ENCODE assay signal across 1 cellular context in the genomic region with DNA sequence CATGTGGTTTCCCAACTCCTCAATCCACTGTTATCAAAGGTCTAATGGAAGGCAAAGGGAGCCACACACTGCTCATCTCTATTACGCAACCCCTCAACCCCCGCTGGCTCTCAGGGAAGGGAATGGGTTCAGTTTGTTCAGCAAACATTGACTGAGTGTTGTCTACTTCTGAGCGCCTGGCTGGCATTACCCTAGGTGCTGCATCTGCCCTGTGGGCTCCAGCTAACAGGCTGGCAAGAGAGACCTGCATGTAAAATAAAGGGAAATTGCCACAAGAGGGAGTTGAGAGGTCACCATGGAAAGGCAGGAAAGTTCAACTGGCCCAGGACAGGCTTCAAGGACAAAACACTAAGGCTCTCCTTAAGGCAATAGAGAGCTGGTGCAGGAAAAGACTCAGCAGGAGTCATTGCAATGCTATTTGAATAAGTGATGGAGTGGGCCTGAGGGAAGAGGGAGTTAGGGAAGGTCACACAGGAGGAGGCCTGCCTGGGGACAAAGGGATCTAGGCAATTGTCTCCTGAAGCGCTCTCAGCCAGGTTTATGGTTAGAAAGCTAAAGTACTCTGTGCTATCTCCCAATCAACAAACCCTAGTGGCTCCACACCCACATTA.
TF ChIP-seq lines count a peak whose summit lies in the region.

No MANE protein-coding gene starts in this region.

TF ChIP-seq in HepG2, 621 proteins besides CTCF, POLR2A, EP300 and RAD21 (continues in another document):
- TF ChIP-seq ZNF543 (CRISPR knock-in tag; IDR thresholded peaks at IDR 0.05) (no peak), ARNTL (CRISPR knock-in tag; IDR thresholded peaks at IDR 0.05) (peak; percentile 45; the same call in 1 of the 2 replicates), ZNF672 (CRISPR knock-in tag; IDR thresholded peaks at IDR 0.05) (no peak), PCBP2 (optimal IDR thresholded peaks at IDR 0.05; ENCODE audit: low read depth, low read length, poor library complexity, severe bottlenecking) (no peak), NR2C2 (CRISPR knock-in tag; IDR thresholded peaks at IDR 0.05; ENCODE audit: borderline replicate concordance) (peak; percentile 75), ZNF225 (CRISPR knock-in tag; IDR thresholded peaks at IDR 0.05) (no peak), XRCC5 (optimal IDR thresholded peaks at IDR 0.05; ENCODE audit: low read length) (peak; percentile 70), SOX6 (IDR thresholded peaks at IDR 0.05) (no peak), SOX6 (CRISPR knock-in tag; IDR thresholded peaks at IDR 0.05) (peak; percentile 70), SRF (IDR thresholded peaks at IDR 0.05; ENCODE audit: low read depth, low read length) (no peak), HNRNPH1 (optimal IDR thresholded peaks at IDR 0.05; ENCODE audit: low read depth, low read length) (no peak), PLSCR1 (CRISPR knock-in tag; IDR thresholded peaks at IDR 0.05; ENCODE audit: borderline replicate concordance) (no peak), ZNF251 (CRISPR knock-in tag; IDR thresholded peaks at IDR 0.05) (no peak), NRL (CRISPR knock-in tag; IDR thresholded peaks at IDR 0.05; ENCODE audit: borderline replicate concordance) (no peak), ZNF766 (CRISPR knock-in tag; IDR thresholded peaks at IDR 0.05; ENCODE audit: borderline replicate concordance) (no peak), ESRRA (CRISPR knock-in tag; IDR thresholded peaks at IDR 0.05; ENCODE audit: low read depth) (no peak), ZIK1 (CRISPR knock-in tag; IDR thresholded peaks at IDR 0.05; ENCODE audit: borderline replicate concordance, low read depth) (no peak), HDAC2 (CRISPR knock-in tag; IDR thresholded peaks at IDR 0.05) (peak; percentile 86), IKZF5 (CRISPR knock-in tag; IDR thresholded peaks at IDR 0.05) (peak; percentile 69; the same call in 1 of the 2 replicates), POLR2G (IDR thresholded peaks at IDR 0.05; ENCODE audit: low read depth, low read length) (no peak), ZNF660 (CRISPR knock-in tag; IDR thresholded peaks at IDR 0.05; ENCODE audit: borderline replicate concordance, low read depth) (no peak), ATAD3A (CRISPR knock-in tag; IDR thresholded peaks at IDR 0.05) (no peak), STAT5B (CRISPR knock-in tag; IDR thresholded peaks at IDR 0.05) (no peak), ZFP36L1 (CRISPR knock-in tag; IDR thresholded peaks at IDR 0.05) (no peak), AGO1 (IDR thresholded peaks at IDR 0.05; ENCODE audit: low read depth, low read length, poor library complexity, severe bottlenecking) (no peak), ZFP37 (CRISPR knock-in tag; IDR thresholded peaks at IDR 0.05; ENCODE audit: borderline replicate concordance) (no peak), ZNF331 (CRISPR knock-in tag; IDR thresholded peaks at IDR 0.05) (peak; percentile 95), ZBTB14 (CRISPR knock-in tag; IDR thresholded peaks at IDR 0.05) (peak; percentile 33; the same call in 1 of the 2 replicates), HMGA1 (CRISPR knock-in tag; conservative IDR thresholded peaks at IDR 0.05) (no peak), HMG20B (CRISPR knock-in tag; conservative IDR thresholded peaks at IDR 0.05) (peak; percentile 79), ZNF382 (CRISPR knock-in tag; IDR thresholded peaks at IDR 0.05; ENCODE audit: borderline replicate concordance) (no peak), ZBTB3 (CRISPR knock-in tag; IDR thresholded peaks at IDR 0.05; ENCODE audit: borderline replicate concordance, low read depth) (no peak), ZSCAN31 (CRISPR knock-in tag; IDR thresholded peaks at IDR 0.05; ENCODE audit: low read depth) (peak; percentile 56; the same call in 1 of the 2 replicates), RNF2 (conservative IDR thresholded peaks at IDR 0.05; ENCODE audit: low read depth) (no peak), ZNF644 (CRISPR knock-in tag; IDR thresholded peaks at IDR 0.05; ENCODE audit: low read depth) (peak; percentile 97), ZBTB42 (CRISPR knock-in tag; IDR thresholded peaks at IDR 0.05) (no peak), ZNF883 (CRISPR knock-in tag; IDR thresholded peaks at IDR 0.05; ENCODE audit: not compliant biosample characterization) (no peak), ZFP62 (CRISPR knock-in tag; IDR thresholded peaks at IDR 0.05) (no peak), ZNF281 (CRISPR knock-in tag; IDR thresholded peaks at IDR 0.05; ENCODE audit: borderline replicate concordance) (peak; percentile 84; the same call in 1 of the 2 replicates), ZBTB8A (CRISPR knock-in tag; IDR thresholded peaks at IDR 0.05; ENCODE audit: borderline replicate concordance, low read depth) (no peak), ZSCAN25 (CRISPR knock-in tag; IDR thresholded peaks at IDR 0.05) (no peak), RFX5 (IDR thresholded peaks at IDR 0.05; ENCODE audit: low read depth, low read length) (no peak), MBNL3 (CRISPR knock-in tag; conservative IDR thresholded peaks at IDR 0.05) (no peak), ZNF383 (CRISPR knock-in tag; IDR thresholded peaks at IDR 0.05; ENCODE audit: borderline replicate concordance) (no peak)
- TF ChIP-seq, protein P1, sequence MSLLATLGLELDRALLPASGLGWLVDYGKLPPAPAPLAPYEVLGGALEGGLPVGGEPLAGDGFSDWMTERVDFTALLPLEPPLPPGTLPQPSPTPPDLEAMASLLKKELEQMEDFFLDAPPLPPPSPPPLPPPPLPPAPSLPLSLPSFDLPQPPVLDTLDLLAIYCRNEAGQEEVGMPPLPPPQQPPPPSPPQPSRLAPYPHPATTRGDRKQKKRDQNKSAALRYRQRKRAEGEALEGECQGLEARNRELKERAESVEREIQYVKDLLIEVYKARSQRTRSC (CRISPR knock-in tag; IDR thresholded peaks at IDR 0.05; ENCODE audit: low read depth): no peak
- TF ChIP-seq, protein P2, sequence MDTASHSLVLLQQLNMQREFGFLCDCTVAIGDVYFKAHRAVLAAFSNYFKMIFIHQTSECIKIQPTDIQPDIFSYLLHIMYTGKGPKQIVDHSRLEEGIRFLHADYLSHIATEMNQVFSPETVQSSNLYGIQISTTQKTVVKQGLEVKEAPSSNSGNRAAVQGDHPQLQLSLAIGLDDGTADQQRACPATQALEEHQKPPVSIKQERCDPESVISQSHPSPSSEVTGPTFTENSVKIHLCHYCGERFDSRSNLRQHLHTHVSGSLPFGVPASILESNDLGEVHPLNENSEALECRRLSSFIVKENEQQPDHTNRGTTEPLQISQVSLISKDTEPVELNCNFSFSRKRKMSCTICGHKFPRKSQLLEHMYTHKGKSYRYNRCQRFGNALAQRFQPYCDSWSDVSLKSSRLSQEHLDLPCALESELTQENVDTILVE (CRISPR knock-in tag; IDR thresholded peaks at IDR 0.05): peak; percentile 36; the same call in 1 of the 2 replicates
- TF ChIP-seq, protein P3, sequence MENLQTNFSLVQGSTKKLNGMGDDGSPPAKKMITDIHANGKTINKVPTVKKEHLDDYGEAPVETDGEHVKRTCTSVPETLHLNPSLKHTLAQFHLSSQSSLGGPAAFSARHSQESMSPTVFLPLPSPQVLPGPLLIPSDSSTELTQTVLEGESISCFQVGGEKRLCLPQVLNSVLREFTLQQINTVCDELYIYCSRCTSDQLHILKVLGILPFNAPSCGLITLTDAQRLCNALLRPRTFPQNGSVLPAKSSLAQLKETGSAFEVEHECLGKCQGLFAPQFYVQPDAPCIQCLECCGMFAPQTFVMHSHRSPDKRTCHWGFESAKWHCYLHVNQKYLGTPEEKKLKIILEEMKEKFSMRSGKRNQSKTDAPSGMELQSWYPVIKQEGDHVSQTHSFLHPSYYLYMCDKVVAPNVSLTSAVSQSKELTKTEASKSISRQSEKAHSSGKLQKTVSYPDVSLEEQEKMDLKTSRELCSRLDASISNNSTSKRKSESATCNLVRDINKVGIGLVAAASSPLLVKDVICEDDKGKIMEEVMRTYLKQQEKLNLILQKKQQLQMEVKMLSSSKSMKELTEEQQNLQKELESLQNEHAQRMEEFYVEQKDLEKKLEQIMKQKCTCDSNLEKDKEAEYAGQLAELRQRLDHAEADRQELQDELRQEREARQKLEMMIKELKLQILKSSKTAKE (CRISPR knock-in tag; IDR thresholded peaks at IDR 0.05; ENCODE audit: borderline replicate concordance): no peak
- TF ChIP-seq, protein P4, sequence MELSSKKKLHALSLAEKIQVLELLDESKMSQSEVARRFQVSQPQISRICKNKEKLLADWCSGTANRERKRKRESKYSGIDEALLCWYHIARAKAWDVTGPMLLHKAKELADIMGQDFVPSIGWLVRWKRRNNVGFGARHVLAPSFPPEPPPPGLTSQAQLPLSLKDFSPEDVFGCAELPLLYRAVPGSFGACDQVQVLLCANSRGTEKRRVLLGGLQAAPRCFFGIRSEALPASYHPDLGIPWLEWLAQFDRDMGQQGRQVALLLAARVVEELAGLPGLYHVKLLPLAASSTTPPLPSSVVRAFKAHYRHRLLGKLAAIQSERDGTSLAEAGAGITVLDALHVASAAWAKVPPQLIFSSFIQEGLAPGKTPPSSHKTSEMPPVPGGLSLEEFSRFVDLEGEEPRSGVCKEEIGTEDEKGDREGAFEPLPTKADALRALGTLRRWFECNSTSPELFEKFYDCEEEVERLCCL (CRISPR knock-in tag; IDR thresholded peaks at IDR 0.05; ENCODE audit: borderline replicate concordance): no peak
- TF ChIP-seq, protein P5, sequence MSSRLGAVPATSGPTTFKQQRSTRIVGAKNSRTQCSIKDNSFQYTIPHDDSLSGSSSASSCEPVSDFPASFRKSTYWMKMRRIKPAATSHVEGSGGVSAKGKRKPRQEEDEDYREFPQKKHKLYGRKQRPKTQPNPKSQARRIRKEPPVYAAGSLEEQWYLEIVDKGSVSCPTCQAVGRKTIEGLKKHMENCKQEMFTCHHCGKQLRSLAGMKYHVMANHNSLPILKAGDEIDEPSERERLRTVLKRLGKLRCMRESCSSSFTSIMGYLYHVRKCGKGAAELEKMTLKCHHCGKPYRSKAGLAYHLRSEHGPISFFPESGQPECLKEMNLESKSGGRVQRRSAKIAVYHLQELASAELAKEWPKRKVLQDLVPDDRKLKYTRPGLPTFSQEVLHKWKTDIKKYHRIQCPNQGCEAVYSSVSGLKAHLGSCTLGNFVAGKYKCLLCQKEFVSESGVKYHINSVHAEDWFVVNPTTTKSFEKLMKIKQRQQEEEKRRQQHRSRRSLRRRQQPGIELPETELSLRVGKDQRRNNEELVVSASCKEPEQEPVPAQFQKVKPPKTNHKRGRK (CRISPR knock-in tag; IDR thresholded peaks at IDR 0.05): no peak
- TF ChIP-seq, protein P6, sequence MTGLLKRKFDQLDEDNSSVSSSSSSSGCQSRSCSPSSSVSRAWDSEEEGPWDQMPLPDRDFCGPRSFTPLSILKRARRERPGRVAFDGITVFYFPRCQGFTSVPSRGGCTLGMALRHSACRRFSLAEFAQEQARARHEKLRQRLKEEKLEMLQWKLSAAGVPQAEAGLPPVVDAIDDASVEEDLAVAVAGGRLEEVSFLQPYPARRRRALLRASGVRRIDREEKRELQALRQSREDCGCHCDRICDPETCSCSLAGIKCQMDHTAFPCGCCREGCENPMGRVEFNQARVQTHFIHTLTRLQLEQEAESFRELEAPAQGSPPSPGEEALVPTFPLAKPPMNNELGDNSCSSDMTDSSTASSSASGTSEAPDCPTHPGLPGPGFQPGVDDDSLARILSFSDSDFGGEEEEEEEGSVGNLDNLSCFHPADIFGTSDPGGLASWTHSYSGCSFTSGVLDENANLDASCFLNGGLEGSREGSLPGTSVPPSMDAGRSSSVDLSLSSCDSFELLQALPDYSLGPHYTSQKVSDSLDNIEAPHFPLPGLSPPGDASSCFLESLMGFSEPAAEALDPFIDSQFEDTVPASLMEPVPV (CRISPR knock-in tag; IDR thresholded peaks at IDR 0.05): no peak
